Comparison of ENCODE assay signal across 19 cellular contexts in the genomic region with DNA sequence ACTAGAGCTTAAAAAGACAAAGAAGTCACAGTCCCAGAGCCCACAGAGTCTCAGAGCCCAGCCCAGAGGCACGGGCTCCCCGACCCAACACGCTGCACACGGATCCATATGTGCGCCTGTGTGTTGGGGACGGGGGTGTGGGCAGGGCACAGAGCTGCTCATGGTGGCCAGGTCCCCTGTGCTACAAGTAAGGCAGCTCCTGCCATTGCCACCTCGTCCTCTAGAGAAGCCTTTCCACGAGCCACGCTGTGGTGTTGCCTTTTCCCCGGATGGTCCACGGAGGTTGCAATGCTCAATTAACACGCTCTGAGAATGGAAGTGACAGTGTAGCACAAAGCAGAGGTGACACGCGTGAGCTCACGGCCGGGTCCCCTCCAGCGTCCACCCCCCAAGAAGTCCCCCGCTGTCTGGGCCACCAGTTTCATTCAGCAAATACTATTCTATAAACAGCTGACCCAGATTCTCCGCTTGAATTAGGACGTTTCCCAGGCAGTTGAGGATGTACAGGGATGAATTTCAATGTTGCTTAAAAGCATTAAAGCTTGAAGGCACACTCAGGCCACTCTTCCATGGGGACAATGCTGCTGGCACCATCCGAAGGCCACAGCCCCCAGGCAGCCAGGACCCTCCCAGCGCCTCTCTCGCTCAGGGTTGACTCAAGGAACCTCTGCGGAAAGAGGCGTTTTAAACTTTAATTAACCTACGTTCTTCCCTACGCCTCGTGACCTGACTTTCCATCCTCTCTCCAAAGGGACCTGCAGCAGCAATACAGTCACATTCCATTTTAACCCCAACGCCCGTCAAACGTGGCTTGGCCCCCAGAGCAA.
"Had no signal": no experiment of that assay in that cellular context is flagged by ENCODE, and none has a peak within 500 bp of the region (broad histone marks: within the 10 kb centered on the region; RNA-seq: fewer than 3 reads in every experiment).

No MANE protein-coding gene starts in this region.

- H3K9me3 Mint-ChIP-seq: activated CD8-positive, alpha-beta T cell treated with anti-CD3 and anti-CD28 coated beads for 36 hours; activated naive CD4-positive, alpha-beta T cell treated with anti-CD3 and anti-CD28 coated beads, Interleukin-2, amount 10 ng/mL, durations not matched to agents 7 days and 5 days; activated T-helper 1 cell treated with anti-CD3 and anti-CD28 coated beads, Interleukin-12 subunit alpha, Interleukin-12 subunit beta, Interleukin-2, Interleukin-4 antibody, amounts not matched to agents 30 ng/mL and 10 ng/mL and 1 ng/mL, durations not matched to agents 14 hours and 24 hours and 36 hours; stimulated activated naive CD8-positive, alpha-beta T cell treated with anti-CD3 and anti-CD28 coated beads, Interleukin-15, Interleukin-2, amounts not matched to agents 100 ng/mL and 50 ng/mL, for 24 hours had no signal

- H3K4me3 ChIP-seq: sigmoid colon, SK-N-MC, thoracic aorta had no signal

- ATAC-seq: activated CD4-positive, alpha-beta T cell treated with anti-CD3 and anti-CD28 coated beads for 36 hours; activated CD8-positive, alpha-beta T cell treated with anti-CD3 and anti-CD28 coated beads for 36 hours had no signal

- H3K27ac ChIP-seq: brain microvascular endothelial cell, sigmoid colon, SK-N-MC, thoracic aorta, WERI-Rb-1 had no signal

- H3K27ac Mint-ChIP-seq: activated CD4-positive, alpha-beta T cell treated with anti-CD3 and anti-CD28 coated beads for 36 hours; activated CD8-positive, alpha-beta T cell treated with anti-CD3 and anti-CD28 coated beads for 36 hours; activated naive CD4-positive, alpha-beta T cell treated with anti-CD3 and anti-CD28 coated beads, Interleukin-2, amount 10 ng/mL, durations not matched to agents 7 days and 5 days; activated T-helper 1 cell treated with anti-CD3 and anti-CD28 coated beads, Interleukin-12 subunit alpha, Interleukin-12 subunit beta, Interleukin-2, Interleukin-4 antibody, amounts not matched to agents 30 ng/mL and 10 ng/mL and 1 ng/mL, durations not matched to agents 14 hours and 24 hours and 36 hours; mesothelial cell of epicardium; progenitor cell of endocrine pancreas; stimulated activated naive CD8-positive, alpha-beta T cell treated with anti-CD3 and anti-CD28 coated beads, Interleukin-15, Interleukin-2, amounts not matched to agents 100 ng/mL and 50 ng/mL, for 24 hours had no signal

- H3K27me3 ChIP-seq: brain microvascular endothelial cell had no signal

- H3K27me3 Mint-ChIP-seq: progenitor cell of endocrine pancreas; stimulated activated naive CD8-positive, alpha-beta T cell treated with anti-CD3 and anti-CD28 coated beads, Interleukin-15, Interleukin-2, amounts not matched to agents 100 ng/mL and 50 ng/mL, for 24 hours had no signal

- H3K4me1 ChIP-seq: sigmoid colon had no signal

- H3K4me1 Mint-ChIP-seq: activated CD4-positive, alpha-beta T cell treated with anti-CD3 and anti-CD28 coated beads for 36 hours; activated naive CD4-positive, alpha-beta T cell treated with anti-CD3 and anti-CD28 coated beads, Interleukin-2, amount 10 ng/mL, durations not matched to agents 7 days and 5 days; mesothelial cell of epicardium had no signal

- DNase-seq: activated CD4-positive, alpha-beta T cell treated with anti-CD3 and anti-CD28 coated beads for 36 hours; activated CD8-positive, alpha-beta memory T cell treated with anti-CD3 and anti-CD28 coated beads, Interleukin-2, amount 50 U/mL, for 48 hours; activated CD8-positive, alpha-beta T cell treated with anti-CD3 and anti-CD28 coated beads for 36 hours; activated naive CD4-positive, alpha-beta T cell treated with anti-CD3 and anti-CD28 coated beads, Interleukin-2, amount 10 ng/mL, durations not matched to agents 7 days and 5 days; brain microvascular endothelial cell; effector CD4-positive, alpha-beta T cell; foreskin melanocyte; sigmoid colon; stimulated activated CD4-positive, alpha-beta T cell treated with anti-CD3 and anti-CD28 coated beads, Interleukin-4, amount 100 ng/mL, for 24 hours; T-helper 1 cell; WERI-Rb-1 had no signal

- H3K4me3 Mint-ChIP-seq: activated CD4-positive, alpha-beta T cell treated with anti-CD3 and anti-CD28 coated beads for 36 hours; activated CD8-positive, alpha-beta T cell treated with anti-CD3 and anti-CD28 coated beads for 36 hours; activated naive CD4-positive, alpha-beta T cell treated with anti-CD3 and anti-CD28 coated beads, Interleukin-2, amount 10 ng/mL, durations not matched to agents 7 days and 5 days; activated T-helper 1 cell treated with anti-CD3 and anti-CD28 coated beads, Interleukin-12 subunit alpha, Interleukin-12 subunit beta, Interleukin-2, Interleukin-4 antibody, amounts not matched to agents 30 ng/mL and 10 ng/mL and 1 ng/mL, durations not matched to agents 14 hours and 24 hours and 36 hours; mesothelial cell of epicardium; stimulated activated naive CD8-positive, alpha-beta T cell treated with anti-CD3 and anti-CD28 coated beads, Interleukin-15, Interleukin-2, amounts not matched to agents 100 ng/mL and 50 ng/mL, for 24 hours had no signal

- H3K36me3 Mint-ChIP-seq: activated naive CD4-positive, alpha-beta T cell treated with anti-CD3 and anti-CD28 coated beads, Interleukin-2, amount 10 ng/mL, durations not matched to agents 7 days and 5 days; mesothelial cell of epicardium had no signal

- H3K36me3 ChIP-seq: brain microvascular endothelial cell, sigmoid colon, thoracic aorta, WERI-Rb-1 had no signal

- FAIRE-seq: colon, keratinocyte had no signal

- H3K9me3 ChIP-seq: sigmoid colon, thoracic aorta had no signal
